ENCODE assay signal across 1 cellular context in genomic region chr1:76074321-76075187, GRCh38.
TF ChIP-seq lines count a peak whose summit lies in the region.

TSS of gene ST6GALNAC3 (plus strand) at chr1:76074746.

TF ChIP-seq in HEK293, 187 proteins besides CTCF, POLR2A, EP300 and RAD21 (continued from another document and continues in another):
- no peak for TF ChIP-seq ZBTB49 (tag by site-specific recombination; IDR thresholded peaks at IDR 0.05; ENCODE audit: low read depth)
- TF ChIP-seq ZNF214 (tag by site-specific recombination; IDR thresholded peaks at IDR 0.05; ENCODE audit: borderline replicate concordance), result no peak
- no peak for TF ChIP-seq ZNF302 (tag by site-specific recombination; IDR thresholded peaks at IDR 0.05; ENCODE audit: low read depth)
- no peak for TF ChIP-seq AEBP2 (tag by site-specific recombination; IDR thresholded peaks at IDR 0.05; ENCODE audit: borderline replicate concordance)
- TF ChIP-seq ZNF324 (tag by site-specific recombination; IDR thresholded peaks at IDR 0.05), result no peak
- no peak for TF ChIP-seq GLI2 (tag by site-specific recombination; IDR thresholded peaks at IDR 0.05; ENCODE audit: borderline replicate concordance, low read depth)
- no peak for TF ChIP-seq ZNF513 (tag by site-specific recombination; IDR thresholded peaks at IDR 0.05)
- TF ChIP-seq BCL11A (tag by site-specific recombination; IDR thresholded peaks at IDR 0.05; ENCODE audit: low read depth), result no peak
- no peak for TF ChIP-seq ZNF354C (tag by site-specific recombination; IDR thresholded peaks at IDR 0.05; ENCODE audit: borderline replicate concordance, low read depth)
- TF ChIP-seq ZNF549 (tag by site-specific recombination; IDR thresholded peaks at IDR 0.05), result no peak
- TF ChIP-seq GLIS2 (tag by site-specific recombination; IDR thresholded peaks at IDR 0.05), result peak; percentile 78; the same call in 1 of the 2 replicates
- TF ChIP-seq ZNF776 (tag by site-specific recombination; IDR thresholded peaks at IDR 0.05; ENCODE audit: borderline replicate concordance), result no peak
- TF ChIP-seq PRDM6 (tag by site-specific recombination; IDR thresholded peaks at IDR 0.05), result no peak
- TF ChIP-seq ZNF510 (tag by site-specific recombination; IDR thresholded peaks at IDR 0.05; ENCODE audit: insufficient replicate concordance), result no peak
- no peak for TF ChIP-seq TRIM28 (IDR thresholded peaks at IDR 0.05; ENCODE audit: borderline replicate concordance, low read length)
- TF ChIP-seq PRDM4 (tag by site-specific recombination; IDR thresholded peaks at IDR 0.05), result no peak
- TF ChIP-seq ZNF175 (tag by site-specific recombination; IDR thresholded peaks at IDR 0.05), result no peak
- no peak for TF ChIP-seq FEZF1 (tag by site-specific recombination; IDR thresholded peaks at IDR 0.05)
- no peak for TF ChIP-seq HOXA7 (CRISPR knock-in tag; IDR thresholded peaks at IDR 0.05; ENCODE audit: borderline replicate concordance)
- no peak for TF ChIP-seq ZNF529 (tag by site-specific recombination; IDR thresholded peaks at IDR 0.05; ENCODE audit: insufficient replicate concordance)
- TF ChIP-seq MYNN (tag by site-specific recombination; IDR thresholded peaks at IDR 0.05; ENCODE audit: borderline replicate concordance), result no peak
- no peak for TF ChIP-seq ZNF571 (tag by site-specific recombination; IDR thresholded peaks at IDR 0.05)
- TF ChIP-seq ZNF664 (tag by site-specific recombination; IDR thresholded peaks at IDR 0.05), result no peak
- no peak for TF ChIP-seq ZXDB (tag by site-specific recombination; IDR thresholded peaks at IDR 0.05)
- no peak for TF ChIP-seq ZFP41 (tag by site-specific recombination; IDR thresholded peaks at IDR 0.05; ENCODE audit: borderline replicate concordance)
- peak; percentile 43; the same call in 1 of the 2 replicates for TF ChIP-seq KLF10 (tag by site-specific recombination; IDR thresholded peaks at IDR 0.05)
- TF ChIP-seq, protein P1, sequence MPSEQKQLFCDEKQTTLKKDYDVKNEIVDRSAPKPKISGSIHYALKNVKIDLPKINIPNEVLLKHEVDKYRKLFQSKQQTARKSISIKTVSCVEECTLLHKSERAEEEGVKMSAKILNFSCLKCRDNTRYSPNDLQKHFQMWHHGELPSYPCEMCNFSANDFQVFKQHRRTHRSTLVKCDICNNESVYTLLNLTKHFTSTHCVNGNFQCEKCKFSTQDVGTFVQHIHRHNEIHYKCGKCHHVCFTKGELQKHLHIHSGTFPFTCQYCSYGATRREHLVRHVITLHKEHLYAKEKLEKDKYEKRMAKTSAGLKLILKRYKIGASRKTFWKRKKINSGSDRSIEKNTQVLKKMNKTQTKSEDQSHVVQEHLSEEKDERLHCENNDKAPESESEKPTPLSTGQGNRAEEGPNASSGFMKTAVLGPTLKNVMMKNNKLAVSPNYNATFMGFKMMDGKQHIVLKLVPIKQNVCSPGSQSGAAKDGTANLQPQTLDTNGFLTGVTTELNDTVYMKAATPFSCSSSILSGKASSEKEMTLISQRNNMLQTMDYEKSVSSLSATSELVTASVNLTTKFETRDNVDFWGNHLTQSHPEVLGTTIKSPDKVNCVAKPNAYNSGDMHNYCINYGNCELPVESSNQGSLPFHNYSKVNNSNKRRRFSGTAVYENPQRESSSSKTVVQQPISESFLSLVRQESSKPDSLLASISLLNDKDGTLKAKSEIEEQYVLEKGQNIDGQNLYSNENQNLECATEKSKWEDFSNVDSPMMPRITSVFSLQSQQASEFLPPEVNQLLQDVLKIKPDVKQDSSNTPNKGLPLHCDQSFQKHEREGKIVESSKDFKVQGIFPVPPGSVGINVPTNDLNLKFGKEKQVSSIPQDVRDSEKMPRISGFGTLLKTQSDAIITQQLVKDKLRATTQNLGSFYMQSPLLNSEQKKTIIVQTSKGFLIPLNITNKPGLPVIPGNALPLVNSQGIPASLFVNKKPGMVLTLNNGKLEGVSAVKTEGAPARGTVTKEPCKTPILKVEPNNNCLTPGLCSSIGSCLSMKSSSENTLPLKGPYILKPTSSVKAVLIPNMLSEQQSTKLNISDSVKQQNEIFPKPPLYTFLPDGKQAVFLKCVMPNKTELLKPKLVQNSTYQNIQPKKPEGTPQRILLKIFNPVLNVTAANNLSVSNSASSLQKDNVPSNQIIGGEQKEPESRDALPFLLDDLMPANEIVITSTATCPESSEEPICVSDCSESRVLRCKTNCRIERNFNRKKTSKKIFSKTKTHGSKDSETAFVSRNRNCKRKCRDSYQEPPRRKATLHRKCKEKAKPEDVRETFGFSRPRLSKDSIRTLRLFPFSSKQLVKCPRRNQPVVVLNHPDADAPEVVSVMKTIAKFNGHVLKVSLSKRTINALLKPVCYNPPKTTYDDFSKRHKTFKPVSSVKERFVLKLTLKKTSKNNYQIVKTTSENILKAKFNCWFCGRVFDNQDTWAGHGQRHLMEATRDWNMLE (tag by site-specific recombination; conservative IDR thresholded peaks at IDR 0.05; ENCODE audit: low read depth), result no peak
- no peak for TF ChIP-seq ZNF768 (tag by site-specific recombination; IDR thresholded peaks at IDR 0.05)
- no peak for TF ChIP-seq ZNF837 (tag by site-specific recombination; IDR thresholded peaks at IDR 0.05)
- TF ChIP-seq ZNF623 (tag by site-specific recombination; IDR thresholded peaks at IDR 0.05), result no peak
- no peak for TF ChIP-seq ZNF16 (tag by site-specific recombination; IDR thresholded peaks at IDR 0.05; ENCODE audit: low read depth)
- TF ChIP-seq PRDM1 (tag by site-specific recombination; IDR thresholded peaks at IDR 0.05), result no peak
- TF ChIP-seq GLIS1 (tag by site-specific recombination; IDR thresholded peaks at IDR 0.05), result peak; percentile 58
- TF ChIP-seq ZNF645 (tag by site-specific recombination; IDR thresholded peaks at IDR 0.05), result no peak
- no peak for TF ChIP-seq ZNF239 (tag by site-specific recombination; IDR thresholded peaks at IDR 0.05)
- TF ChIP-seq ZBTB6 (tag by site-specific recombination; IDR thresholded peaks at IDR 0.05), result no peak
- no peak for TF ChIP-seq BCL6B (tag by site-specific recombination; IDR thresholded peaks at IDR 0.05)
- no peak for TF ChIP-seq ZNF626 (tag by site-specific recombination; IDR thresholded peaks at IDR 0.05)
- TF ChIP-seq ZFP37 (tag by site-specific recombination; IDR thresholded peaks at IDR 0.05), result peak; percentile 69; the same call in 1 of the 2 replicates
- no peak for TF ChIP-seq ZNF747 (tag by site-specific recombination; IDR thresholded peaks at IDR 0.05)
